8 cellular contexts compared by ENCODE assay signal in genomic region chr13:49792550-49793324, GRCh38. TPM values are rescaled to one million over a fixed set of nuclear protein-coding genes. Genes with fewer than 3 reads are reported as not detected.
DNase-seq lines count a peak whose midpoint lies in the region; ATAC-seq, FAIRE-seq and TF ChIP-seq lines count a peak whose summit lies in the region.

KPNA3 (minus strand) TSS chr13:49792682; CDS start chr13:49792506, 176 bp downstream.

- H3K4me1 ChIP-seq in adipocyte (ENCODE audit: control insufficient read depth, insufficient read depth, low read length): peaks cover 23% of the 10 kb centered on the region
- H3K4me1 ChIP-seq in cardiac muscle cell (ENCODE audit: low read depth): peaks cover 20% of the 10 kb centered on the region
- peaks cover 0 to 2% of the 10 kb centered on the region in 2 experiments for H3K4me1 ChIP-seq in trophoblast cell (ENCODE audit: control insufficient read depth in 1 of 2, insufficient read depth in 2 of 2, low read length in 2 of 2)
- H3K4me1 ChIP-seq in transverse colon: peaks cover 8 to 33% (median 17%) of the 10 kb centered on the region in 4 donors

- peak within 1 kb of the TSS; percentile 77 for H3K4ac ChIP-seq in trophoblast cell (ENCODE audit: low read depth, low read length)

- peak within 1 kb of the TSS; percentile 87 for H2BK5ac ChIP-seq in trophoblast cell (ENCODE audit: low read depth, low read length, poor library complexity)

- in situ Hi-C loops in transverse colon (cut with MboI; ENCODE audit: low pct_ligation_motif_present in 1 of 4, low pct_unique_long_range_greater_than_20kb in 1 of 4, low sequenced_read_pairs in 3 of 4): no loop called here

- H4K8ac ChIP-seq in trophoblast cell (ENCODE audit: low read depth, low read length): peak within 1 kb of the TSS; percentile 71

- peak; percentile 99 for FAIRE-seq in GM12891 (lab: Jason Lieb, UNC)

- H3K18ac ChIP-seq in trophoblast cell (ENCODE audit: low read length): peak within 1 kb of the TSS; percentile 96

- no peak for TF ChIP-seq EP300 in transverse colon (IDR thresholded peaks at IDR 0.05; ENCODE audit: low read depth)

- WGBS in trophoblast cell (ENCODE audit: extremely low coverage, insufficient coverage, insufficient read length): no CpG with 5 or more reads among the region's 71 CpGs
- 0 to 2% methylated on average over 1 to 53 of the region's 71 CpGs for WGBS in transverse colon (ENCODE audit: low coverage in 1 of 2), 2 donors

- no peaks in the 10 kb centered on the region for H3K27me3 ChIP-seq in adipocyte (replicated peaks; ENCODE audit: control insufficient read depth, insufficient read depth, low read length)
- no peaks in the 10 kb centered on the region for H3K27me3 ChIP-seq in cardiac muscle cell
- H3K27me3 ChIP-seq in trophoblast cell (ENCODE audit: insufficient read depth, low read length): no peaks in the 10 kb centered on the region
- no peaks in the 10 kb centered on the region for H3K27me3 ChIP-seq in transverse colon

- peak within 1 kb of the TSS; percentile 45 for H2BK12ac ChIP-seq in trophoblast cell (ENCODE audit: low read length)

- TF ChIP-seq CTCF in cardiac muscle cell (IDR thresholded peaks at IDR 0.05; ENCODE audit: low read depth, low read length) (no peak), transverse colon (IDR thresholded peaks at IDR 0.05) (peak in 2 of 5 experiments; percentile 17 to 24)

- TF ChIP-seq POLR2A in GM12891 (IDR thresholded peaks at IDR 0.05; ENCODE audit: low read depth, low read length) (no peak), transverse colon (IDR thresholded peaks at IDR 0.05) (peak; percentile 78)

- DNase-seq in GM12891 (ENCODE audit: insufficient read length, low spot score) (peak; percentile 84), NCI-H1436 (lab: John Stamatoyannopoulos, UW) (peak; percentile 88), T follicular helper cell (ENCODE audit: low read depth) (peak; percentile 94), adipocyte (ENCODE audit: low read depth) (peak; percentile 98), cardiac muscle cell (ENCODE audit: low read depth in 1 of 2, low spot score in 1 of 2) (peak; percentile 98), trophoblast cell (peak; percentile 96 to 97), transverse colon (peak; percentile 96)

- peak within 1 kb of the TSS; percentile 94 for H3K4me3 ChIP-seq in adipocyte (ENCODE audit: low read length)
- peak within 1 kb of the TSS; percentile 100 for H3K4me3 ChIP-seq in cardiac muscle cell
- peak within 1 kb of the TSS; percentile 98 for H3K4me3 ChIP-seq in trophoblast cell (ENCODE audit: low read depth, low read length)
- peak within 1 kb of the TSS; percentile 62 to 98 (median 88) for H3K4me3 ChIP-seq in transverse colon

- H3K27ac ChIP-seq in cardiac muscle cell: peak within 1 kb of the TSS; percentile 88
- peak within 1 kb of the TSS; percentile 97 for H3K27ac ChIP-seq in trophoblast cell (ENCODE audit: low read depth, low read length)
- peak within 1 kb of the TSS; percentile 91 to 97 (median 95) for H3K27ac ChIP-seq in transverse colon

- peak within 1 kb of the TSS; percentile 34 for H2BK120ac ChIP-seq in trophoblast cell (ENCODE audit: insufficient read depth, low read length, poor library complexity)

- H2AFZ ChIP-seq in trophoblast cell (ENCODE audit: insufficient read depth, low read length, poor library complexity): peak within 1 kb of the TSS; percentile 98

- peaks cover 12% of the 10 kb centered on the region for H3K79me2 ChIP-seq in trophoblast cell (ENCODE audit: control insufficient read depth, insufficient read depth, low read length, poor library complexity)

- peak within 1 kb of the TSS; percentile 88 for H3K4me2 ChIP-seq in trophoblast cell (ENCODE audit: low read length)

- no peak within 1 kb of the TSS for H3K23ac ChIP-seq in trophoblast cell (ENCODE audit: low read length)

- no peaks in the 10 kb centered on the region for H3K9me3 ChIP-seq in adipocyte (ENCODE audit: control insufficient read depth, low read length)
- no peaks in the 10 kb centered on the region for H3K9me3 ChIP-seq in cardiac muscle cell (ENCODE audit: low read depth)
- no peaks in the 10 kb centered on the region for H3K9me3 ChIP-seq in trophoblast cell (ENCODE audit: insufficient read depth, low read depth, low read length)
- H3K9me3 ChIP-seq in transverse colon: no peaks in the 10 kb centered on the region

- peak within 1 kb of the TSS; percentile 84 for H4K12ac ChIP-seq in trophoblast cell (ENCODE audit: low read depth, low read length)

- H3K9ac ChIP-seq in adipocyte (ENCODE audit: low read length) (peak within 1 kb of the TSS; percentile 91), trophoblast cell (ENCODE audit: low read length) (peak within 1 kb of the TSS; percentile 94)

- peak within 1 kb of the TSS; percentile 98 for H3K14ac ChIP-seq in trophoblast cell (ENCODE audit: low read length)

- peak within 1 kb of the TSS; percentile 76 for H4K91ac ChIP-seq in trophoblast cell (ENCODE audit: low read depth, low read length)

- ATAC-seq in HG02840 (IDR thresholded peaks at IDR 0.05; ENCODE audit: low FRiP score, unreplicated experiment): peak; percentile 86

- H3K36me3 ChIP-seq in adipocyte (ENCODE audit: control insufficient read depth, insufficient read depth, low read length, severe bottlenecking) (no peaks in the 10 kb centered on the region), cardiac muscle cell (no peaks in the 10 kb centered on the region), trophoblast cell (ENCODE audit: control insufficient read depth in 1 of 2, insufficient read depth in 2 of 2, low read length in 2 of 2) (no peaks in the 10 kb centered on the region), transverse colon (no peaks in the 10 kb centered on the region)

- H3K79me1 ChIP-seq in trophoblast cell (ENCODE audit: low read length): peaks cover 9% of the 10 kb centered on the region

- no peak within 1 kb of the TSS for H2AK5ac ChIP-seq in trophoblast cell (ENCODE audit: low read length)

- intact Hi-C loops in transverse colon (cut with DNase I; ENCODE audit: low total_unique reads): no loop called here

TF ChIP-seq in GM12891, 5 proteins besides CTCF, POLR2A, EP300 and RAD21:
- TF ChIP-seq SPI1 (IDR thresholded peaks at IDR 0.05; ENCODE audit: low read depth, low read length) (no peak), POLR2AphosphoS5 (IDR thresholded peaks at IDR 0.05; ENCODE audit: low read depth, low read length) (0 out of 2 replicates have a peak, but pooled peaks have one; percentile 45), PAX5 (IDR thresholded peaks at IDR 0.05; ENCODE audit: insufficient read depth, low read length, severe bottlenecking) (no peak), POU2F2 (IDR thresholded peaks at IDR 0.05; ENCODE audit: low read depth, low read length) (no peak; the same call in 1 of the 2 replicates), TAF1 (IDR thresholded peaks at IDR 0.05; ENCODE audit: low read depth, low read length) (peak; percentile 58)

RNA-seq across cellular contexts. Expression of gene KPNA3, which starts in this region (rescaled TPM):
- 16.5 TPM for polyA plus RNA-seq in GM12891 (2012; ENCODE audit: low read depth, missing spikeins)
- total RNA-seq in cardiac muscle cell: 23.8 and 24.1 TPM in 2 replicates
- 32.6 and 37.9 TPM in 2 replicates for polyA plus RNA-seq in cardiac muscle cell
- 27.1 and 28.2 TPM in 2 replicates for polyA plus RNA-seq in trophoblast cell (2013)
- total RNA-seq in transverse colon: 10 to 100 TPM; 23.1 to 29.2 (median 24.9) TPM

Comparison
In these comparisons a context has a peak if more than half of its experiments do, and no peak if none do; other contexts are left out.
1. Peak in every context shown above with its lines: DNase-seq, ATAC-seq, H3K4me3 ChIP-seq and H3K27ac ChIP-seq.